In genomic region chr6:13917141-13917540, GRCh38 we compare ENCODE assay signal across 1 cellular context.
TF ChIP-seq lines count a peak whose summit lies in the region.

No MANE protein-coding gene starts in this region.

TF ChIP-seq in H1, 55 proteins besides CTCF, POLR2A, EP300 and RAD21 (continued from another document):
- TF ChIP-seq RNF2 (IDR thresholded peaks at IDR 0.05; ENCODE audit: borderline replicate concordance, low read depth, low read length, missing control alignments, poor library complexity, severe bottlenecking) (no peak), SP4 (IDR thresholded peaks at IDR 0.05; ENCODE audit: low read length) (no peak), SAP30 (IDR thresholded peaks at IDR 0.05; ENCODE audit: insufficient read depth, insufficient replicate concordance, low read length) (no peak)
